In genomic region chr12:1573960-1574862, GRCh38 we compare ENCODE assay signal across 15 cellular contexts. TPM values are rescaled to one million over a fixed set of nuclear protein-coding genes. Genes with fewer than 3 reads are reported as not detected.
A peak's percentile ranks its signal among the peaks of the same experiment; 100 is the strongest.
DNase-seq lines count a peak whose midpoint lies in the region; ATAC-seq, FAIRE-seq and TF ChIP-seq lines count a peak whose summit lies in the region.
"Had no signal": no experiment of that assay in that cellular context is flagged by ENCODE, and none has a peak within 500 bp of the region (broad histone marks: within the 10 kb centered on the region; RNA-seq: fewer than 3 reads in every experiment).

No MANE protein-coding gene starts in this region.

- peak overlapping the region; percentile 10 for H3K27ac Mint-ChIP-seq in activated B cell treated with CpG ODN at 0.5 μM for 24 hours
- peak overlapping the region; percentile 45 to 93 (median 92) for H3K27ac Mint-ChIP-seq in nephron
- H3K27ac Mint-ChIP-seq: T-cell had no signal

- FAIRE-seq in A549 (lab: Jason Lieb, UNC) = no peak
- FAIRE-seq in GM12891 (lab: Jason Lieb, UNC) = peak; percentile 85
- FAIRE-seq: H1 had no signal

- H3K36me3 Mint-ChIP-seq in activated B cell treated with CpG ODN at 0.5 μM for 24 hours (ENCODE audit: low read depth) = peaks cover 1% of the 10 kb centered on the region
- no peaks in the 10 kb centered on the region for H3K36me3 Mint-ChIP-seq in nephron (ENCODE audit: low read depth)

- H3K9me3 Mint-ChIP-seq in activated B cell treated with CpG ODN at 0.5 μM for 24 hours (no peaks in the 10 kb centered on the region), nephron (no peaks in the 10 kb centered on the region)
- H3K9me3 Mint-ChIP-seq: T-cell had no signal

- TF ChIP-seq POLR2A in A549 (IDR thresholded peaks at IDR 0.05; ENCODE audit: low read length) (no peak), GM12891 (IDR thresholded peaks at IDR 0.05; ENCODE audit: low read depth, low read length) (no peak)

- no peak overlapping the region for H3K27ac ChIP-seq in A549

- CTCF ChIA-PET in A549 (lab: Yijun Ruan, JAX) = interaction anchor here (0.6 to 12.2 kb wide), 4 partner anchors 9 to 481 kb away, joined by 3 to 198 read pairs (median 12); no protein-coding TSS in a partner anchor
- CTCF ChIA-PET in activated B cell treated with CpG ODN at 0.5 μM for 24 hours (lab: Charles Lee) = no interaction called here

- peak overlapping the region; percentile 28 for H3K4me2 ChIP-seq in A549

- H3K9me3 ChIP-seq in A549 = no peaks in the 10 kb centered on the region

- H3K4me1 ChIP-seq in A549 = peaks cover 8% of the 10 kb centered on the region

- ATAC-seq in A549 (peak; percentile 43 to 67; a peak in 5 of 6 replicates), activated B cell treated with CpG ODN at 0.5 μM for 24 hours (ENCODE audit: low read depth) (no peak)

- TF ChIP-seq RAD21 in A549 (conservative IDR thresholded peaks at IDR 0.05 in 1 of 2, IDR thresholded peaks at IDR 0.05 in 1 of 2) = no peak

- H3K4me1 Mint-ChIP-seq in activated B cell treated with CpG ODN at 0.5 μM for 24 hours (peaks cover 3% of the 10 kb centered on the region), nephron (peaks cover 53% of the 10 kb centered on the region)

- no peaks in the 10 kb centered on the region for H3K27me3 Mint-ChIP-seq in activated B cell treated with CpG ODN at 0.5 μM for 24 hours
- peaks cover 29% of the 10 kb centered on the region for H3K27me3 Mint-ChIP-seq in nephron (ENCODE audit: low read depth)

- no peak for TF ChIP-seq EP300 in A549 (IDR thresholded peaks at IDR 0.05)

- intact Hi-C loops in activated B cell treated with CpG ODN at 0.5 μM for 24 hours (cut with micrococcal nuclease) = no loop called here

- no peak overlapping the region for H3K4me3 ChIP-seq in A549

- peak in 1 of 2 experiments; percentile 32 for DNase-seq in A549 (ENCODE audit: low read depth in 1 of 2, low spot score in 1 of 2)
- DNase-seq in GM12891 (ENCODE audit: insufficient read length, low spot score) = no peak
- DNase-seq in activated B cell treated with CpG ODN at 0.5 μM for 24 hours = no peak
- DNase-seq in activated CD8-positive, alpha-beta memory T cell treated with anti-CD3 and anti-CD28 coated beads for 24 hours = no peak
- no peak for DNase-seq in cerebellar cortex (ENCODE audit: low spot score)
- no peak for DNase-seq in AG08396 (ENCODE audit: low spot score)
- DNase-seq: CD4-positive, CD25-positive, alpha-beta regulatory T cell; GDM1; NCI-H2171 treated with DMSO at 0.1 percent for 48 hours; stimulated activated CD4-positive, alpha-beta T cell treated with anti-CD3 and anti-CD28 coated beads, Interleukin-1b, Interleukin-23, amount 100 ng/mL, for 48 hours; T-cell had no signal

- no peak overlapping the region for H3K4me3 Mint-ChIP-seq in activated B cell treated with CpG ODN at 0.5 μM for 24 hours
- no peak overlapping the region for H3K4me3 Mint-ChIP-seq in nephron
- H3K4me3 Mint-ChIP-seq: CD4-positive, CD25-positive, alpha-beta regulatory T cell; T-cell had no signal

- POLR2A ChIA-PET in A549 (lab: Yijun Ruan, JAX) = no interaction called here
- POLR2A ChIA-PET in activated B cell treated with CpG ODN at 0.5 μM for 24 hours (lab: Charles Lee) = interaction anchor here (0.7 to 1.3 kb wide), 2 partner anchors 19 to 625 kb away, joined by 4 to 7 read pairs; partner anchors contain the start of gene RAD52

- WGBS in A549 (ENCODE audit: missing lambda C conversion rate) = 60% methylated on average over 14 of the region's 15 CpGs

- TF ChIP-seq CTCF in A549 (IDR thresholded peaks at IDR 0.05) = no peak
- TF ChIP-seq CTCF in activated B cell treated with CpG ODN at 0.5 μM for 24 hours (IDR thresholded peaks at IDR 0.05) = no peak
- no peak for TF ChIP-seq CTCF in nephron (IDR thresholded peaks at IDR 0.05; ENCODE audit: unreplicated experiment in 3 of 3)

TF ChIP-seq in A549, 52 proteins besides CTCF, POLR2A, EP300 and RAD21:
- TF ChIP-seq MAX (IDR thresholded peaks at IDR 0.05) = 0 out of 2 replicates have a peak, but pooled peaks have one; percentile 17
- TF ChIP-seq CEBPB (IDR thresholded peaks at IDR 0.05) = no peak
- no peak for TF ChIP-seq REST (IDR thresholded peaks at IDR 0.05)
- no peak for TF ChIP-seq HEYL (CRISPR knock-in tag; IDR thresholded peaks at IDR 0.05)

TF ChIP-seq in GM12891, 5 proteins besides CTCF, POLR2A, EP300 and RAD21:
- no peak for TF ChIP-seq POU2F2 (IDR thresholded peaks at IDR 0.05; ENCODE audit: low read depth, low read length)
- no peak for TF ChIP-seq POLR2AphosphoS5 (IDR thresholded peaks at IDR 0.05; ENCODE audit: low read depth, low read length)
- TF ChIP-seq SPI1 (IDR thresholded peaks at IDR 0.05; ENCODE audit: low read depth, low read length) = peak; percentile 72

RNA-seq across cellular contexts. Expression of gene FBXL14, which starts 20.2 kb away (rescaled TPM):
- polyA plus RNA-seq in A549 (2011; rRNA removed) = 6.7 and 8.2 TPM in 2 replicates
- polyA plus RNA-seq in A549 (2012; cell fraction: cytosol; rRNA removed) = 19.5 and 28.3 TPM in 2 replicates
- 12.6 and 21.7 TPM in 2 replicates for polyA plus RNA-seq in A549 (2012; cell fraction: nucleus; rRNA removed)
- 6.5 to 8.1 TPM (median 7.1 TPM) in 3 replicates for polyA plus RNA-seq in A549 (2017; fragmentation: RNase III; extraction: RNeasy Plus Mini Kit Qiagen cat#74134 plus additional on column Dnase treatment)
- 10.7 and 17.9 TPM in 2 replicates for polyA minus RNA-seq in A549 (2011; rRNA and poly(A)+ RNA removed)
- 5.0 TPM for polyA plus RNA-seq in GM12891 (2012; ENCODE audit: low read depth, missing spikeins)
- total RNA-seq in activated B cell treated with CpG ODN at 0.5 μM for 24 hours = 19.4 and 21.6 TPM in 2 replicates

RNA-seq across cellular contexts. Expression of gene WNT5B, which starts 54.8 kb away (rescaled TPM):
- polyA plus RNA-seq in A549 (2011; rRNA removed) (1.3 TPM in 2 replicates), A549 (2017; fragmentation: RNase III; extraction: RNeasy Plus Mini Kit Qiagen cat#74134 plus additional on column Dnase treatment) (1.0 to 1.6 TPM (median 1.5 TPM) in 3 replicates)
- polyA plus RNA-seq in A549 (2012; cell fraction: cytosol; rRNA removed) = 1.0 and 2.1 TPM in 2 replicates
- polyA plus RNA-seq in A549 (2012; cell fraction: nucleus; rRNA removed) = 4.0 and 4.2 TPM in 2 replicates
- polyA minus RNA-seq in A549 (2011; rRNA and poly(A)+ RNA removed) = 1.4 and 2.9 TPM in 2 replicates
- 6.7 TPM for polyA plus RNA-seq in GM12891 (2012; ENCODE audit: low read depth, missing spikeins)
- total RNA-seq in activated B cell treated with CpG ODN at 0.5 μM for 24 hours = 0.69 and 1.0 TPM in 2 replicates
- total RNA-seq: CD4-positive, CD25-positive, alpha-beta regulatory T cell; mononuclear cell; pulmonary artery endothelial cell had no signal
- polyA plus RNA-seq: CD4-positive, CD25-positive, alpha-beta regulatory T cell had no signal
